ENCODE assay signal across 12 cellular contexts in the genomic region with DNA sequence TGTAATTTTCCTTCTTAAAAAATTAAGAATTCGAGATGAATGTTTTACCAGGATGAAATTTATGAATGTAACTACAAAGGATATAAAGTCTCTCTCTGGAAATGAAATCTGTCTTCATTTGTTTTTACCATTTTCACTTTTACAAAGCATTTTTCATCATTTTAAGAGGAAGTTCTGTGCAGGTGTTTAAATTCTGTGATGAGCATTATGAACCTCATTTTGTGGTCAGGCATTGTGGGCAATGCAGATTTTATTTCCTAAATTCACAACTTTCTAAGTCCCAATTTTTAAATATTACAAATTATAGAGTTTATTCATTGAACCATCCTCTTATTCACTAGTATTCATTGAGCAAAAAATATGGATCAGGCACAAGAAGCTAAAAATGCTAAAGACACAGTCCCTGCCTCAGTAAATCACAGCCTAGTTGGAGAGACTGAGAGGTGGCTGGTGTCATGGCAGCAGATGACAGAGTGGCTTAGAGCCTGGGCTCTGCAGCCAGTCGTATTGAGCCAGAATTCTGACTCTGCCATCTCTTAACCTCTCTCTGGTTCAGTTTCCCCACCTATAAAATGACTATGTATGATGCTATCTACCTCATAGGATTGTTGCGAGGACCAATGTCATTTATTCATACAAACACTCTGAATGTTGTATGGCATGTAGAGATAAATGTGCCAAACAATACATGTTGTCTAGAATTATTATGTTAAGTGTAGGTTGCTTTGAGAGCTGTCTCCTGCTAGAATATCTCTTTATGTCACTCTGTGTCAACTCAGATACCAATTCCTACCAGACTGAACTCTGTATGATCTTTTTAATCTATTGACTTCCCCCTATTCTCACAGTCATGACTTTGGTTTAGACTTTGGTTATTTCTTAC. TPM values are rescaled to one million over a fixed set of nuclear protein-coding genes. Genes with fewer than 3 reads are reported as not detected.
DNase-seq lines count a peak whose midpoint lies in the region; ATAC-seq, FAIRE-seq and TF ChIP-seq lines count a peak whose summit lies in the region.
"Had no signal": no experiment of that assay in that cellular context is flagged by ENCODE, and none has a peak within 500 bp of the region (broad histone marks: within the 10 kb centered on the region; RNA-seq: fewer than 3 reads in every experiment).

No MANE protein-coding gene starts in this region.

- H3K27ac ChIP-seq in OCI-LY7 (ENCODE audit: low read depth, low read length, poor library complexity, severe bottlenecking) (peak overlapping the region; percentile 68), stomach (peak overlapping the region in 3 of 5 donors; percentile 73 to 84 (median 78))

- BruUV-seq in OCI-LY7 (replicated peaks; lab: Mats Ljungman, UMichigan) = no TSS peak

- peak; percentile 76 for FAIRE-seq in colon (lab: Jason Lieb, UNC)

- peaks cover 0 to 2% of the 10 kb centered on the region in 2 donors for H3K36me3 Mint-ChIP-seq in activated T-cell treated with anti-CD3 and anti-CD28 coated beads, Interleukin-2, amount 50 U/mL, for 72 hours (ENCODE audit: insufficient read depth in 2 of 2)

- no peak for TF ChIP-seq POLR2A in stomach (IDR thresholded peaks at IDR 0.05)

- no peaks in the 10 kb centered on the region for H3K27me3 ChIP-seq in stomach

- H3K4me3 ChIP-seq in OCI-LY7 (ENCODE audit: low read depth, low read length, poor library complexity, severe bottlenecking) (peak overlapping the region; percentile 23), stomach (no peak overlapping the region)

- H2AFZ ChIP-seq in OCI-LY7 (ENCODE audit: low read length) = peak overlapping the region; percentile 72

- H3K27ac Mint-ChIP-seq in activated T-cell treated with anti-CD3 and anti-CD28 coated beads, Interleukin-2, amount 50 U/mL, for 72 hours = peak overlapping the region; percentile 20

- H3K9me2 ChIP-seq in OCI-LY7 (ENCODE audit: insufficient read depth, low read length) = no peaks in the 10 kb centered on the region

- intact Hi-C loops in OCI-LY7 (cut with micrococcal nuclease; ENCODE audit: unreplicated experiment) (no loop called here), stomach (cut with DNase I; ENCODE audit: low total_unique reads) (no loop called here)

- peak overlapping the region; percentile 7 to 19 for H3K4me3 Mint-ChIP-seq in activated T-cell treated with anti-CD3 and anti-CD28 coated beads, Interleukin-2, amount 50 U/mL, for 72 hours

- no peak for DNase-seq in activated T-cell treated with anti-CD3 and anti-CD28 coated beads, Interleukin-2, amount 50 U/mL, for 72 hours
- DNase-seq in activated T-cell treated with anti-CD3 and anti-CD28 coated beads, Interleukin-2, amount 50 U/mL, for 48 hours = no peak
- DNase-seq in OCI-LY7 (ENCODE audit: low spot score) = peak; percentile 63
- DNase-seq in stomach = no peak
- no peak for DNase-seq in midbrain (lab: John Stamatoyannopoulos, UW)
- DNase-seq in Kasumi-1 (lab: John Stamatoyannopoulos, UW) = no peak
- DNase-seq: aorta; H7; MV-4-11; stimulated activated CD8-positive, alpha-beta memory T cell treated with anti-CD3 and anti-CD28 coated beads, Interleukin-4, amount 100 ng/mL, for 48 hours had no signal

- TF ChIP-seq EP300 in stomach (IDR thresholded peaks at IDR 0.05) = no peak

- no peaks in the 10 kb centered on the region for H3K36me3 ChIP-seq in OCI-LY7 (ENCODE audit: insufficient read depth, low read length)
- no peaks in the 10 kb centered on the region for H3K36me3 ChIP-seq in stomach

- H3K79me2 ChIP-seq in OCI-LY7 (ENCODE audit: insufficient read depth, low read depth, low read length) = no peaks in the 10 kb centered on the region

- no peaks in the 10 kb centered on the region for H3K9me3 ChIP-seq in OCI-LY7 (ENCODE audit: low read length)
- no peaks in the 10 kb centered on the region for H3K9me3 ChIP-seq in stomach

- peaks cover 32% of the 10 kb centered on the region for H3K4me1 Mint-ChIP-seq in activated T-cell treated with anti-CD3 and anti-CD28 coated beads, Interleukin-2, amount 50 U/mL, for 72 hours (ENCODE audit: low read depth)

- CTCF ChIA-PET in OCI-LY7 (lab: Charles Lee; ENCODE audit: unreplicated experiment) = no interaction called here

- H3K4me2 ChIP-seq in OCI-LY7 (ENCODE audit: low read length) = peak overlapping the region; percentile 52

- peak; percentile 83 to 95 for ATAC-seq in activated T-cell treated with anti-CD3 and anti-CD28 coated beads, Interleukin-2, amount 50 U/mL, for 72 hours (replicated peaks in 1 of 2)
- ATAC-seq in GM18858 (IDR thresholded peaks at IDR 0.05; ENCODE audit: unreplicated experiment) = no peak

- TF ChIP-seq CTCF in OCI-LY7 (conservative IDR thresholded peaks at IDR 0.05; ENCODE audit: low read length) = no peak
- TF ChIP-seq CTCF in stomach (IDR thresholded peaks at IDR 0.05) = no peak

- no peaks in the 10 kb centered on the region for H3K27me3 Mint-ChIP-seq in activated T-cell treated with anti-CD3 and anti-CD28 coated beads, Interleukin-2, amount 50 U/mL, for 72 hours (ENCODE audit: low read depth)

- WGBS in stomach, 5 donors = 83 to 91% (median 86%) methylated on average over 3 of the region's 3 CpGs

- no peaks in the 10 kb centered on the region for H4K20me1 ChIP-seq in OCI-LY7 (ENCODE audit: insufficient read depth, low read length)

- no peaks in the 10 kb centered on the region for H3K9me3 Mint-ChIP-seq in activated T-cell treated with anti-CD3 and anti-CD28 coated beads, Interleukin-2, amount 50 U/mL, for 72 hours

- POLR2A ChIA-PET in OCI-LY7 (lab: Charles Lee) = interaction anchor here (0.5 to 2.2 kb wide), 9 partner anchors 8 to 195 kb away, joined by 3 to 8 read pairs (median 3); no protein-coding TSS in a partner anchor

- H3K4me1 ChIP-seq in OCI-LY7 (ENCODE audit: insufficient read depth, low read length, poor library complexity, severe bottlenecking) = peaks cover 65% of the 10 kb centered on the region
- peaks cover 9 to 42% (median 22%) of the 10 kb centered on the region in 4 donors for H3K4me1 ChIP-seq in stomach

RNA-seq across cellular contexts. Expression of a gene that starts 7.5 kb away (rescaled TPM):
- 10 to 100 TPM; 37.7 to 45.9 TPM for total RNA-seq in activated T-cell treated with anti-CD3 and anti-CD28 coated beads, Interleukin-2, amount 50 U/mL, for 72 hours
- 28.1 and 29.6 TPM in 2 replicates for total RNA-seq in OCI-LY7 (2014; rRNA removed; shearing (Covaris generic))
- total RNA-seq in OCI-LY7 (2022) = 25.2 and 29.5 TPM in 2 replicates
- 100 to 1,000 TPM in 2 of 5 donors, 10 to 100 TPM in 3; 59.1 to 115 (median 89.3) TPM for total RNA-seq in stomach
- polyA plus RNA-seq in stomach = 10 to 100 TPM; 13.7 to 44.1 (median 27.4) TPM
